1 cellular context compared by ENCODE assay signal in the genomic region with DNA sequence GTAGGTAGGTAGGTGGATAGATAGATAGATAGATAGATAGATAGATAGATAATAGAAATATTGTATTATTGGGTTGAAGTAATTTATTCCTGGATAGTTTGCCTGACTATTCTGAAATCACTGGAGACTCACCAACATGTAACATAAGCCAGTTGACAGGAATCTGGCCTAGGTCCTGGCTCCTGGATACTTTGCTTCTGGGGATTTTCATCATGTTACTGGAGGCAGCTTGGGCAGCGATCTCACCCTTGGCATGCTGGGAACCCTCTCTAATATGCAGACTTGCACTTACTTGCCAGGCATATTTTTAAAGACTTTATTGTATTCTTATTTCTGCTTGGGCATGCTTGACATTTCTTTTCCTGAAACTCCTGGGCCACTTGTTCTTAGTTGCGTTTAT.
TF ChIP-seq lines count a peak whose summit lies in the region.

No MANE protein-coding gene starts in this region.

TF ChIP-seq in SK-N-SH, 30 proteins besides CTCF, POLR2A, EP300 and RAD21 (continued from another document):
- TF ChIP-seq, protein P1, sequence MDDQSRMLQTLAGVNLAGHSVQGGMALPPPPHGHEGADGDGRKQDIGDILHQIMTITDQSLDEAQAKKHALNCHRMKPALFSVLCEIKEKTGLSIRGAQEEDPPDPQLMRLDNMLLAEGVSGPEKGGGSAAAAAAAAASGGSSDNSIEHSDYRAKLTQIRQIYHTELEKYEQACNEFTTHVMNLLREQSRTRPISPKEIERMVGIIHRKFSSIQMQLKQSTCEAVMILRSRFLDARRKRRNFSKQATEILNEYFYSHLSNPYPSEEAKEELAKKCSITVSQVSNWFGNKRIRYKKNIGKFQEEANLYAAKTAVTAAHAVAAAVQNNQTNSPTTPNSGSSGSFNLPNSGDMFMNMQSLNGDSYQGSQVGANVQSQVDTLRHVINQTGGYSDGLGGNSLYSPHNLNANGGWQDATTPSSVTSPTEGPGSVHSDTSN (IDR thresholded peaks at IDR 0.05): peak; percentile 59
- no peak for TF ChIP-seq TEAD4 (IDR thresholded peaks at IDR 0.05; ENCODE audit: borderline replicate concordance, insufficient read depth)
- TF ChIP-seq NFIC (IDR thresholded peaks at IDR 0.05; ENCODE audit: borderline replicate concordance): peak; percentile 53
- TF ChIP-seq RCOR1 (IDR thresholded peaks at IDR 0.05; ENCODE audit: low read length): no peak
- TF ChIP-seq CHD2 (IDR thresholded peaks at IDR 0.05; ENCODE audit: low read length, partially characterized antibody): no peak
- no peak for TF ChIP-seq ELF1 (IDR thresholded peaks at IDR 0.05)
- TF ChIP-seq MEF2A (IDR thresholded peaks at IDR 0.05; ENCODE audit: borderline replicate concordance, low read depth): no peak
- no peak for TF ChIP-seq FOSL2 (IDR thresholded peaks at IDR 0.05; ENCODE audit: borderline replicate concordance, low read depth)
- TF ChIP-seq USF2 (IDR thresholded peaks at IDR 0.05; ENCODE audit: borderline replicate concordance, low read depth, low read length): no peak
- TF ChIP-seq FOXM1 (IDR thresholded peaks at IDR 0.05; ENCODE audit: low read depth): no peak
